ENCODE assay signal across 8 cellular contexts in genomic region chr14:104688755-104689619, GRCh38. TPM values are rescaled to one million over a fixed set of nuclear protein-coding genes. Genes with fewer than 3 reads are reported as not detected.
DNase-seq lines count a peak whose midpoint lies in the region; ATAC-seq and TF ChIP-seq lines count a peak whose summit lies in the region.

INF2 (plus strand) TSS chr14:104689618; CDS start chr14:104701366, 11,748 bp downstream.

- H3K4me1 ChIP-seq in GM23248 (ENCODE audit: insufficient read depth) (peaks cover 16% of the 10 kb centered on the region), esophagus squamous epithelium (peaks cover 45 to 76% (median 63%) of the 10 kb centered on the region in 3 donors), mucosa of stomach (ENCODE audit: control insufficient read depth, insufficient read depth, low read length) (peaks cover 66% of the 10 kb centered on the region)

- no peaks in the 10 kb centered on the region for H3K27me3 ChIP-seq in CD4-positive, alpha-beta T cell (ENCODE audit: control insufficient read depth, insufficient read depth, low read length)
- H3K27me3 ChIP-seq in GM23248 (replicated peaks; ENCODE audit: insufficient read depth): no peaks in the 10 kb centered on the region
- H3K27me3 ChIP-seq in esophagus squamous epithelium: no peaks in the 10 kb centered on the region
- H3K27me3 ChIP-seq in mucosa of stomach (ENCODE audit: control insufficient read depth, insufficient read depth, low read length): no peaks in the 10 kb centered on the region

- 13 to 23% methylated on average over 25 to 39 of the region's 61 CpGs for WGBS in GM23248 (ENCODE audit: low coverage in 1 of 2, low lambda C conversion rate in 2 of 2, missing lambda C conversion rate in 2 of 2), 2 experiments
- 0% methylated on average over 3 of the region's 61 CpGs; no CpG with 5 or more reads in 1 of the 2 donors for WGBS in esophagus squamous epithelium, 2 donors

- H3K36me3 ChIP-seq in GM23248 (ENCODE audit: low read depth): no peaks in the 10 kb centered on the region
- H3K36me3 ChIP-seq in esophagus squamous epithelium: no peaks in the 10 kb centered on the region
- no peaks in the 10 kb centered on the region for H3K36me3 ChIP-seq in mucosa of stomach (ENCODE audit: control insufficient read depth, insufficient read depth, low read length)

- peak within 1 kb of the TSS; percentile 89 for H2AFZ ChIP-seq in GM23248

- CTCF ChIA-PET in CD4-positive, alpha-beta T cell (lab: Charles Lee): no interaction called here

- H4K20me1 ChIP-seq in GM23248 (ENCODE audit: insufficient read depth): no peaks in the 10 kb centered on the region

- intact Hi-C loops in CD4-positive, alpha-beta T cell (cut with DNase I, micrococcal nuclease): loop anchor here in 1 of 2 experiments (2.0 kb wide), 1 partner anchor 64 kb away; the partner anchor contains the start of gene SIVA1
- intact Hi-C loops in esophagus squamous epithelium (cut with DNase I): no loop called here

- POLR2A ChIA-PET in CD4-positive, alpha-beta T cell (lab: Charles Lee): interaction anchor here (1.4 to 2.2 kb wide), 3 partner anchors 11 to 112 kb away, joined by 3 to 10 read pairs (median 8); partner anchors contain the start of genes SIVA1 and ZBTB42

- H3K27ac Mint-ChIP-seq in CD4-positive, alpha-beta T cell: no peak within 1 kb of the TSS
- peak within 1 kb of the TSS; percentile 84 for H3K27ac Mint-ChIP-seq in activated T-cell treated with anti-CD3 and anti-CD28 coated beads, Interleukin-2, amount 50 U/mL, for 24 hours

- peaks cover 44% of the 10 kb centered on the region for H3K79me2 ChIP-seq in GM23248 (ENCODE audit: insufficient read depth)

- H3K9me2 ChIP-seq in GM23248 (ENCODE audit: insufficient read depth): no peaks in the 10 kb centered on the region

- no peak for TF ChIP-seq POLR2A in esophagus squamous epithelium (IDR thresholded peaks at IDR 0.05)

- H3K9me3 ChIP-seq in CD4-positive, alpha-beta T cell (ENCODE audit: control insufficient read depth, low read length): no peaks in the 10 kb centered on the region
- no peaks in the 10 kb centered on the region for H3K9me3 ChIP-seq in GM23248 (ENCODE audit: low read depth)
- H3K9me3 ChIP-seq in esophagus squamous epithelium: no peaks in the 10 kb centered on the region
- no peaks in the 10 kb centered on the region for H3K9me3 ChIP-seq in mucosa of stomach (ENCODE audit: control insufficient read depth, low read length)

- H3K9me3 Mint-ChIP-seq in CD4-positive, alpha-beta T cell: no peaks in the 10 kb centered on the region
- no peaks in the 10 kb centered on the region for H3K9me3 Mint-ChIP-seq in activated T-cell treated with anti-CD3 and anti-CD28 coated beads, Interleukin-2, amount 50 U/mL, for 24 hours

- H3K36me3 Mint-ChIP-seq in CD4-positive, alpha-beta T cell (ENCODE audit: low read depth): no peaks in the 10 kb centered on the region
- H3K36me3 Mint-ChIP-seq in activated T-cell treated with anti-CD3 and anti-CD28 coated beads, Interleukin-2, amount 50 U/mL, for 24 hours (ENCODE audit: low read depth): peaks cover 15% of the 10 kb centered on the region

- H3K4me3 ChIP-seq in GM23248: peak within 1 kb of the TSS; percentile 93
- H3K4me3 ChIP-seq in esophagus squamous epithelium: peak within 1 kb of the TSS; percentile 72 to 99 (median 92)
- peak within 1 kb of the TSS; percentile 96 for H3K4me3 ChIP-seq in mucosa of stomach (ENCODE audit: low read length)

- no peak for TF ChIP-seq CTCF in CD4-positive, alpha-beta T cell (IDR thresholded peaks at IDR 0.05)
- TF ChIP-seq CTCF in esophagus squamous epithelium (IDR thresholded peaks at IDR 0.05): no peak

- no peaks in the 10 kb centered on the region for H3K27me3 Mint-ChIP-seq in CD4-positive, alpha-beta T cell
- H3K27me3 Mint-ChIP-seq in activated T-cell treated with anti-CD3 and anti-CD28 coated beads, Interleukin-2, amount 50 U/mL, for 24 hours: no peaks in the 10 kb centered on the region

- in situ Hi-C loops in GM23248 (cut with MboI): no loop called here

- H3K27ac ChIP-seq in CD4-positive, alpha-beta T cell (ENCODE audit: low read depth, low read length): peak within 1 kb of the TSS; percentile 29
- H3K27ac ChIP-seq in GM23248 (peak within 1 kb of the TSS; percentile 43), esophagus squamous epithelium (peak within 1 kb of the TSS; percentile 86 to 90 (median 87)), substantia nigra (ENCODE audit: low read depth, low read length, poor library complexity, severe bottlenecking) (peak within 1 kb of the TSS; percentile 99)

- H3K4me2 ChIP-seq in GM23248 (ENCODE audit: unreplicated experiment): peak within 1 kb of the TSS; percentile 89

- peaks cover 48% of the 10 kb centered on the region for H3K4me1 Mint-ChIP-seq in CD4-positive, alpha-beta T cell (ENCODE audit: low read depth)
- peaks cover 53% of the 10 kb centered on the region for H3K4me1 Mint-ChIP-seq in activated T-cell treated with anti-CD3 and anti-CD28 coated beads, Interleukin-2, amount 50 U/mL, for 24 hours (ENCODE audit: low read depth)

- H3K4me3 Mint-ChIP-seq in CD4-positive, alpha-beta T cell: peak within 1 kb of the TSS; percentile 89
- peak within 1 kb of the TSS; percentile 81 for H3K4me3 Mint-ChIP-seq in activated T-cell treated with anti-CD3 and anti-CD28 coated beads, Interleukin-2, amount 50 U/mL, for 24 hours

- peak; percentile 62 for ATAC-seq in CD4-positive, alpha-beta T cell (ENCODE audit: poor library complexity)
- no peak for ATAC-seq in HG03139 (IDR thresholded peaks at IDR 0.05; ENCODE audit: unreplicated experiment)

- H3F3A ChIP-seq in GM23248 (ENCODE audit: insufficient read depth): 0 out of 2 replicates have a peak, but pooled peaks cover 7% of the 10 kb centered on the region

- DNase-seq in CD4-positive, alpha-beta T cell: peak; percentile 14 to 58 (median 34)
- DNase-seq in GM23248: peak; percentile 86
- peak; percentile 76 for DNase-seq in NCI-H69 (lab: John Stamatoyannopoulos, UW)
- peak; percentile 72 for DNase-seq in activated T-cell treated with anti-CD3 and anti-CD28 coated beads, Interleukin-2, amount 50 U/mL, for 24 hours
- DNase-seq in esophagus squamous epithelium (lab: John Stamatoyannopoulos, UW): no peak
- DNase-seq in substantia nigra (lab: John Stamatoyannopoulos, UW): peak in 33 of 49 donors; percentile 27 to 78 (median 51)

- H3K9ac ChIP-seq in GM23248: peak within 1 kb of the TSS; percentile 96
- peak within 1 kb of the TSS; percentile 98 for H3K9ac ChIP-seq in mucosa of stomach (ENCODE audit: low read length)

RNA-seq across cellular contexts. Expression of gene INF2, which starts in this region (rescaled TPM):
- 10 to 100 TPM; 74.9 to 76.9 TPM for total RNA-seq in CD4-positive, alpha-beta T cell
- 53.3 and 62.1 TPM in 2 replicates for total RNA-seq in GM23248 (2014; rRNA removed; shearing (Covaris generic))
- polyA plus RNA-seq in GM23248 (2016; fragmentation: Nextera tagmentation; extraction: Ambion mirVana): 23.0 and 24.2 TPM in 2 replicates
- total RNA-seq in esophagus squamous epithelium: 10 to 100 TPM; 36.7 to 43.6 (median 37.8) TPM

Comparison
In these comparisons a context has a peak if more than half of its experiments do, and no peak if none do; other contexts are left out.
1. H3K27ac ChIP-seq: peak in every context shown above with its lines; median percentile 99 in substantia nigra; 87 in esophagus squamous epithelium; 43 in GM23248; 29 in CD4-positive, alpha-beta T cell.